Comparison of ENCODE assay signal across 10 cellular contexts in the genomic region with DNA sequence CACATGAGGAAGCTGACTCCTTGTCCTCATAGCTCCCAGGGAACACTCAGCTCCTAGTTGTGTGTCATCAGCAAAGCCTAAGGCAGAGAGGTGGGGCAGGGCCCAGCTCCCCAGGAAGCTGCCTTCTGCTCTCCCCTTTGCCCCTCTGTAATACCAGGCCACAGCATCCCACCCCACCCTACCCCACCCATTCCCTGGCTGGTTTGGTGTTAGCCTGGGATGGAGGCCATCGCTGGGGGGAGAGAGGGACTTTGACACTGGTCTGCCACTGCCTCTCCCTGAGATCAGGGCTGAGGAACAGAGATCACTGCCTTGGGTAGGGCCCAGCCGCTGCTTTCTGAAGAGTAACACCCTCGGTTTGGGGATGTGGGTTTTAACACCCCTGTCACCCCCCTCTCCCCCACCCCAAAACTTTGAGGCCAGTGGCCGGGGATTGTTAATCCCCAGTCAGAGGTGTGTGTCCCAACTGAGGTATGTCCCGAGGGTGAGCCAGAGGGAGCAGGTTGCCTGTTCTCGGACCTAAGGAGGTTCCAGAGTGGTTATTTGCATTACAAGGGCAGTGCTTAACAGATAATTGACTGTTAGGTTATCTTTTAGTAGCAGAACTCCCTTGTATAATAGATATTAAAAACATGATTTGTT. TPM values are rescaled to one million over a fixed set of nuclear protein-coding genes. Genes with fewer than 3 reads are reported as not detected.
DNase-seq lines count a peak whose midpoint lies in the region; ATAC-seq, FAIRE-seq and TF ChIP-seq lines count a peak whose summit lies in the region.
"Had no signal": no experiment of that assay in that cellular context is flagged by ENCODE, and none has a peak within 500 bp of the region (broad histone marks: within the 10 kb centered on the region; RNA-seq: fewer than 3 reads in every experiment).

No MANE protein-coding gene starts in this region.

- H3K9me3 Mint-ChIP-seq in activated T-cell treated with anti-CD3 and anti-CD28 coated beads, Interleukin-2, amount 50 U/mL, for 24 hours: peaks cover 5% of the 10 kb centered on the region
- no peaks in the 10 kb centered on the region for H3K9me3 Mint-ChIP-seq in stimulated activated effector memory CD8-positive, alpha-beta T cell treated with anti-CD3 and anti-CD28 coated beads, Interleukin-12 subunit alpha, Interleukin-12 subunit beta, amount 100 ng/mL, for 72 hours

- peak; percentile 61 for ATAC-seq in stimulated activated effector memory CD8-positive, alpha-beta T cell treated with anti-CD3 and anti-CD28 coated beads, Interleukin-12 subunit alpha, Interleukin-12 subunit beta, amount 100 ng/mL, for 72 hours
- ATAC-seq in GM19328 (IDR thresholded peaks at IDR 0.05; ENCODE audit: unreplicated experiment): no peak

- peak overlapping the region; percentile 67 for H3K27ac Mint-ChIP-seq in activated T-cell treated with anti-CD3 and anti-CD28 coated beads, Interleukin-2, amount 50 U/mL, for 24 hours
- peak overlapping the region; percentile 87 for H3K27ac Mint-ChIP-seq in stimulated activated effector memory CD8-positive, alpha-beta T cell treated with anti-CD3 and anti-CD28 coated beads, Interleukin-12 subunit alpha, Interleukin-12 subunit beta, amount 100 ng/mL, for 72 hours

- H3K9me3 ChIP-seq in Peyer's patch: no peaks in the 10 kb centered on the region

- H3K4me3 ChIP-seq in Peyer's patch: peak overlapping the region in 1 of 4 donors; percentile 3

- H3K27ac ChIP-seq in Peyer's patch: peak overlapping the region; percentile 49 to 86 (median 67)

- DNase-seq in activated T-cell treated with anti-CD3 and anti-CD28 coated beads, Interleukin-2, amount 50 U/mL, for 24 hours: no peak
- DNase-seq in activated T-cell treated with anti-CD3 and anti-CD28 coated beads for 4 hours: no peak
- peak; percentile 17 to 83 (median 72) for DNase-seq in Peyer's patch
- peak; percentile 72 to 79 for DNase-seq in erythroblast (lab: John Stamatoyannopoulos, UW)
- DNase-seq in stimulated activated effector memory CD8-positive, alpha-beta T cell treated with anti-CD3 and anti-CD28 coated beads, Interleukin-12 subunit alpha, Interleukin-12 subunit beta, amount 100 ng/mL, for 72 hours (ENCODE audit: low spot score in 2 of 2): no peak
- DNase-seq in HTR-8/SVneo (ENCODE audit: insufficient read length, low spot score): no peak
- no peak for DNase-seq in stimulated activated CD4-positive, alpha-beta T cell treated with anti-CD3 and anti-CD28 coated beads, Interleukin-4, amount 100 ng/mL, for 4 hours
- DNase-seq: dermis blood vessel endothelial cell, occipital lobe had no signal

- no peak overlapping the region for H3K4me3 Mint-ChIP-seq in activated T-cell treated with anti-CD3 and anti-CD28 coated beads, Interleukin-2, amount 50 U/mL, for 24 hours
- peak overlapping the region; percentile 60 for H3K4me3 Mint-ChIP-seq in stimulated activated effector memory CD8-positive, alpha-beta T cell treated with anti-CD3 and anti-CD28 coated beads, Interleukin-12 subunit alpha, Interleukin-12 subunit beta, amount 100 ng/mL, for 72 hours

- TF ChIP-seq POLR2A in Peyer's patch (IDR thresholded peaks at IDR 0.05) (peak in 1 of 2 donors; percentile 20), erythroblast (IDR thresholded peaks at IDR 0.05; ENCODE audit: low read length) (no peak)

- no peaks in the 10 kb centered on the region for H3K27me3 ChIP-seq in Peyer's patch

- no peaks in the 10 kb centered on the region for H3K36me3 ChIP-seq in Peyer's patch

- H3K4me1 ChIP-seq in Peyer's patch: peaks cover 0 to 18% (median 9%) of the 10 kb centered on the region in 4 donors

- no peak for FAIRE-seq in HTR-8/SVneo (lab: Jason Lieb, UNC)

- TF ChIP-seq CTCF in Peyer's patch (IDR thresholded peaks at IDR 0.05): no peak

- peaks cover 77% of the 10 kb centered on the region for H3K4me1 Mint-ChIP-seq in activated T-cell treated with anti-CD3 and anti-CD28 coated beads, Interleukin-2, amount 50 U/mL, for 24 hours (ENCODE audit: low read depth)
- H3K4me1 Mint-ChIP-seq in stimulated activated effector memory CD8-positive, alpha-beta T cell treated with anti-CD3 and anti-CD28 coated beads, Interleukin-12 subunit alpha, Interleukin-12 subunit beta, amount 100 ng/mL, for 72 hours: peaks cover 50% of the 10 kb centered on the region

- H3K27me3 Mint-ChIP-seq in activated T-cell treated with anti-CD3 and anti-CD28 coated beads, Interleukin-2, amount 50 U/mL, for 24 hours: no peaks in the 10 kb centered on the region

- peaks cover 28% of the 10 kb centered on the region for H3K36me3 Mint-ChIP-seq in activated T-cell treated with anti-CD3 and anti-CD28 coated beads, Interleukin-2, amount 50 U/mL, for 24 hours (ENCODE audit: low read depth)
- peaks cover 6% of the 10 kb centered on the region for H3K36me3 Mint-ChIP-seq in stimulated activated effector memory CD8-positive, alpha-beta T cell treated with anti-CD3 and anti-CD28 coated beads, Interleukin-12 subunit alpha, Interleukin-12 subunit beta, amount 100 ng/mL, for 72 hours

RNA-seq across cellular contexts. Expression of a gene that starts 41.4 kb away (rescaled TPM):
- total RNA-seq in Peyer's patch: 10 to 100 TPM; 18.2 to 38.7 (median 27.0) TPM

Comparison
In these comparisons a context has a peak if more than half of its experiments do, and no peak if none do; other contexts are left out.
1. DNase-seq: peak in Peyer's patch (3 of 3) and erythroblast (2 of 2); none in activated T-cell treated with anti-CD3 and anti-CD28 coated beads, Interleukin-2, amount 50 U/mL, for 24 hours (single experiment), activated T-cell treated with anti-CD3 and anti-CD28 coated beads for 4 hours (single experiment), stimulated activated effector memory CD8-positive, alpha-beta T cell treated with anti-CD3 and anti-CD28 coated beads, Interleukin-12 subunit alpha, Interleukin-12 subunit beta, amount 100 ng/mL, for 72 hours (0 of 2), HTR-8/SVneo (single experiment) and stimulated activated CD4-positive, alpha-beta T cell treated with anti-CD3 and anti-CD28 coated beads, Interleukin-4, amount 100 ng/mL, for 4 hours (0 of 2).